Comparison of ENCODE assay signal across 8 cellular contexts in genomic region chr18:48408727-48409590, GRCh38. TPM values are rescaled to one million over a fixed set of nuclear protein-coding genes. Genes with fewer than 3 reads are reported as not detected.
A peak's percentile ranks its signal among the peaks of the same experiment; 100 is the strongest.
DNase-seq lines count a peak whose midpoint lies in the region; ATAC-seq and TF ChIP-seq lines count a peak whose summit lies in the region.

Gene ZBTB7C, minus strand, starts transcription at chr18:48409383.

- intact Hi-C loops in Right ventricle myocardium superior (cut with DNase I) = no loop called here

- H3K4me1 Mint-ChIP-seq in activated T-helper 17 cell treated with anti-CD3 and anti-CD28 coated beads, Interleukin-2, amount 50 U/mL, for 72 hours = no peaks in the 10 kb centered on the region

- peaks cover 64% of the 10 kb centered on the region for H3K27me3 Mint-ChIP-seq in activated T-helper 17 cell treated with anti-CD3 and anti-CD28 coated beads, Interleukin-2, amount 50 U/mL, for 72 hours

- H3K4me3 ChIP-seq in osteoblast (ENCODE audit: insufficient read depth, low read length) = peak within 1 kb of the TSS; percentile 79

- peak within 1 kb of the TSS; percentile 96 for H3K4me2 ChIP-seq in osteoblast (ENCODE audit: insufficient read depth, low read length)

- H3K4me1 ChIP-seq in osteoblast (ENCODE audit: insufficient read depth, low read length) = peaks cover 5% of the 10 kb centered on the region

- H3K27me3 ChIP-seq in osteoblast (ENCODE audit: insufficient read depth, low read length) = peaks cover 58% of the 10 kb centered on the region

- peak; percentile 24 for ATAC-seq in activated T-helper 17 cell treated with anti-CD3 and anti-CD28 coated beads, Interleukin-2, amount 50 U/mL, for 72 hours (replicated peaks)
- peak; percentile 28 for ATAC-seq in Right ventricle myocardium superior (ENCODE audit: poor library complexity)
- no peak for ATAC-seq in GM18519 (IDR thresholded peaks at IDR 0.05; ENCODE audit: low FRiP score, unreplicated experiment)

- peak within 1 kb of the TSS; percentile 66 for H3K4me3 Mint-ChIP-seq in activated T-helper 17 cell treated with anti-CD3 and anti-CD28 coated beads, Interleukin-2, amount 50 U/mL, for 72 hours

- DNase-seq in activated effector memory CD4-positive, alpha-beta T cell treated with anti-CD3 and anti-CD28 coated beads, Interleukin-2, amount 50 U/mL, for 16 hours = peak; percentile 73
- no peak for DNase-seq in activated effector memory CD4-positive, alpha-beta T cell treated with Interleukin-2 at 50 U/mL for 16 hours
- peak; percentile 63 for DNase-seq in NCI-H1092 (lab: John Stamatoyannopoulos, UW)
- peak; percentile 59 for DNase-seq in Right ventricle myocardium superior
- peak; percentile 91 for DNase-seq in osteoblast (ENCODE audit: insufficient read length, low spot score, missing footprints)
- no peak for DNase-seq in occipital lobe (lab: John Stamatoyannopoulos, UW)

- no peaks in the 10 kb centered on the region for H3K36me3 Mint-ChIP-seq in activated T-helper 17 cell treated with anti-CD3 and anti-CD28 coated beads, Interleukin-2, amount 50 U/mL, for 72 hours (ENCODE audit: low read depth)

- no peak within 1 kb of the TSS for H3K27ac ChIP-seq in osteoblast (ENCODE audit: low read depth, low read length)

- no peaks in the 10 kb centered on the region for H4K20me1 ChIP-seq in osteoblast (ENCODE audit: insufficient read depth, low read length)

- H3K79me2 ChIP-seq in osteoblast (ENCODE audit: insufficient read depth, low read length) = no peaks in the 10 kb centered on the region

- H3K27ac Mint-ChIP-seq in activated T-helper 17 cell treated with anti-CD3 and anti-CD28 coated beads, Interleukin-2, amount 50 U/mL, for 72 hours = no peak within 1 kb of the TSS

- no peaks in the 10 kb centered on the region for H3K36me3 ChIP-seq in osteoblast (ENCODE audit: insufficient read depth, low read length)

- no peak for TF ChIP-seq CTCF in osteoblast (IDR thresholded peaks at IDR 0.05; ENCODE audit: extremely low read depth, low read depth, low read length)

- H3K9me3 Mint-ChIP-seq in activated T-helper 17 cell treated with anti-CD3 and anti-CD28 coated beads, Interleukin-2, amount 50 U/mL, for 72 hours = no peaks in the 10 kb centered on the region

- H2AFZ ChIP-seq in osteoblast (ENCODE audit: low read length) = peak within 1 kb of the TSS; percentile 88

- no peaks in the 10 kb centered on the region for H3K9me3 ChIP-seq in osteoblast (ENCODE audit: low read depth, low read length)

RNA-seq across cellular contexts. Expression of gene ZBTB7C, which starts in this region (rescaled TPM):
- total RNA-seq in activated T-helper 17 cell treated with anti-CD3 and anti-CD28 coated beads, Interleukin-2, amount 50 U/mL, for 72 hours = under 1 TPM; 0.04 to 0.40 TPM
- 2.6 TPM for total RNA-seq in Right ventricle myocardium superior
- 0.29 and 0.36 TPM in 2 replicates for total RNA-seq in osteoblast
- 0.78 TPM for total RNA-seq in occipital lobe

Comparison
In these comparisons a context has a peak if more than half of its experiments do, and no peak if none do; other contexts are left out.
1. DNase-seq: peak in activated effector memory CD4-positive, alpha-beta T cell treated with anti-CD3 and anti-CD28 coated beads, Interleukin-2, amount 50 U/mL, for 16 hours (single experiment), NCI-H1092 (single experiment) and Right ventricle myocardium superior (single experiment); none in activated effector memory CD4-positive, alpha-beta T cell treated with Interleukin-2 at 50 U/mL for 16 hours (single experiment) and occipital lobe (single experiment).
2. Peak in ATAC-seq in activated T-helper 17 cell treated with anti-CD3 and anti-CD28 coated beads, Interleukin-2, amount 50 U/mL, for 72 hours; RNA of the gene not detected or under 1 TPM.
3. Peak in DNase-seq, H3K4me3 ChIP-seq and H3K4me2 ChIP-seq in osteoblast; RNA of the gene not detected or under 1 TPM.